In genomic region chr3:12579919-12580318, GRCh38 we compare ENCODE assay signal across 14 cellular contexts. TPM values are rescaled to one million over a fixed set of nuclear protein-coding genes. Genes with fewer than 3 reads are reported as not detected.
DNase-seq lines count a peak whose midpoint lies in the region; ATAC-seq and TF ChIP-seq lines count a peak whose summit lies in the region.
"Had no signal": no experiment of that assay in that cellular context is flagged by ENCODE, and none has a peak within 500 bp of the region (broad histone marks: within the 10 kb centered on the region; RNA-seq: fewer than 3 reads in every experiment).

No MANE protein-coding gene starts in this region.

- peaks cover 23 to 43% of the 10 kb centered on the region in 2 donors for H3K36me3 Mint-ChIP-seq in activated T-cell treated with anti-CD3 and anti-CD28 coated beads, Interleukin-2, amount 50 U/mL, for 72 hours (ENCODE audit: insufficient read depth in 2 of 2)
- H3K36me3 Mint-ChIP-seq in WTC11, result peaks cover 73% of the 10 kb centered on the region

- H3K9me3 Mint-ChIP-seq in activated T-cell treated with anti-CD3 and anti-CD28 coated beads, Interleukin-2, amount 50 U/mL, for 72 hours, result no peaks in the 10 kb centered on the region
- no peaks in the 10 kb centered on the region for H3K9me3 Mint-ChIP-seq in WTC11

- no peak for TF ChIP-seq CTCF in WTC11 (IDR thresholded peaks at IDR 0.05)
- no peak for TF ChIP-seq CTCF in gastrocnemius medialis (IDR thresholded peaks at IDR 0.05 in 4 of 5, conservative IDR thresholded peaks at IDR 0.05 in 1 of 5)
- TF ChIP-seq CTCF in mucosa of descending colon (IDR thresholded peaks at IDR 0.05), result no peak

- ATAC-seq in activated T-cell treated with anti-CD3 and anti-CD28 coated beads, Interleukin-2, amount 50 U/mL, for 72 hours (replicated peaks in 1 of 2), result no peak
- ATAC-seq in WTC11 (no peak), gastrocnemius medialis (no peak), mucosa of descending colon (no peak), HG03039 (IDR thresholded peaks at IDR 0.05; ENCODE audit: unreplicated experiment) (no peak)
- ATAC-seq: HCT116, sciatic nerve had no signal

- H3K4me1 Mint-ChIP-seq in activated T-cell treated with anti-CD3 and anti-CD28 coated beads, Interleukin-2, amount 50 U/mL, for 72 hours (ENCODE audit: low read depth), result no peaks in the 10 kb centered on the region
- 0 out of 2 replicates have a peak, but pooled peaks cover 3% of the 10 kb centered on the region for H3K4me1 Mint-ChIP-seq in WTC11

- H3K4me3 ChIP-seq in gastrocnemius medialis (no peak overlapping the region), mucosa of descending colon (no peak overlapping the region)
- H3K4me3 ChIP-seq: SK-N-MC had no signal

- no peak for DNase-seq in activated T-cell treated with anti-CD3 and anti-CD28 coated beads, Interleukin-2, amount 50 U/mL, for 72 hours
- DNase-seq in activated T-cell treated with anti-CD3 and anti-CD28 coated beads for 4 hours (no peak), WTC11 (ENCODE audit: low spot score) (no peak), fibroblast of peridontal ligament (ENCODE audit: extremely low read depth) (peak; percentile 19), gastrocnemius medialis (no peak), cerebellar nuclear complex (lab: John Stamatoyannopoulos, UW) (no peak), mucosa of descending colon (no peak)
- DNase-seq: mammary epithelial cell, MV-4-11 had no signal

- H3K27me3 ChIP-seq in gastrocnemius medialis, result no peaks in the 10 kb centered on the region

- H3K36me3 ChIP-seq in gastrocnemius medialis, result peaks cover 0 to 68% of the 10 kb centered on the region in 2 donors
- peaks cover 12% of the 10 kb centered on the region for H3K36me3 ChIP-seq in mucosa of descending colon (ENCODE audit: low read depth)

- H3K27ac Mint-ChIP-seq in activated T-cell treated with anti-CD3 and anti-CD28 coated beads, Interleukin-2, amount 50 U/mL, for 72 hours, result peak overlapping the region; percentile 29
- H3K27ac Mint-ChIP-seq in WTC11, result peak overlapping the region; percentile 42; the same call in 1 of the 2 replicates

- no peak overlapping the region for H3K4me3 Mint-ChIP-seq in activated T-cell treated with anti-CD3 and anti-CD28 coated beads, Interleukin-2, amount 50 U/mL, for 72 hours
- no peak overlapping the region for H3K4me3 Mint-ChIP-seq in WTC11

- peak overlapping the region in 3 of 4 donors; percentile 31 to 54 (median 48) for H3K27ac ChIP-seq in gastrocnemius medialis
- H3K27ac ChIP-seq: SK-N-MC had no signal

- CTCF ChIA-PET in WTC11 (lab: Charles Lee), result interaction anchor here (0.6 kb wide), 1 partner anchor 140 kb away, joined by 3 read pairs; no protein-coding TSS in a partner anchor

- H3K27me3 Mint-ChIP-seq in activated T-cell treated with anti-CD3 and anti-CD28 coated beads, Interleukin-2, amount 50 U/mL, for 72 hours (ENCODE audit: low read depth), result no peaks in the 10 kb centered on the region
- H3K27me3 Mint-ChIP-seq in WTC11 (ENCODE audit: low read depth), result no peaks in the 10 kb centered on the region

- intact Hi-C loops in gastrocnemius medialis (cut with DNase I; ENCODE audit: low total_unique reads), result loop anchor here (10.0 kb wide), 1 partner anchor 255 kb away; no protein-coding TSS in a partner anchor
- intact Hi-C loops in mucosa of descending colon (cut with DNase I, micrococcal nuclease), result no loop called here

- POLR2A ChIA-PET in WTC11 (lab: Charles Lee), result no interaction called here

- no peak for TF ChIP-seq POLR2A in gastrocnemius medialis (IDR thresholded peaks at IDR 0.05)

- H3K9me3 ChIP-seq in gastrocnemius medialis (no peaks in the 10 kb centered on the region), mucosa of descending colon (no peaks in the 10 kb centered on the region)

- H3K4me1 ChIP-seq in gastrocnemius medialis (no peaks in the 10 kb centered on the region), mucosa of descending colon (ENCODE audit: low read depth) (no peaks in the 10 kb centered on the region)

- in situ Hi-C loops in gastrocnemius medialis (cut with MboI; ENCODE audit: low sequenced_read_pairs in 4 of 4), result no loop called here

TF ChIP-seq in WTC11, 78 proteins besides CTCF, POLR2A, EP300 and RAD21:
- TF ChIP-seq, protein P1, sequence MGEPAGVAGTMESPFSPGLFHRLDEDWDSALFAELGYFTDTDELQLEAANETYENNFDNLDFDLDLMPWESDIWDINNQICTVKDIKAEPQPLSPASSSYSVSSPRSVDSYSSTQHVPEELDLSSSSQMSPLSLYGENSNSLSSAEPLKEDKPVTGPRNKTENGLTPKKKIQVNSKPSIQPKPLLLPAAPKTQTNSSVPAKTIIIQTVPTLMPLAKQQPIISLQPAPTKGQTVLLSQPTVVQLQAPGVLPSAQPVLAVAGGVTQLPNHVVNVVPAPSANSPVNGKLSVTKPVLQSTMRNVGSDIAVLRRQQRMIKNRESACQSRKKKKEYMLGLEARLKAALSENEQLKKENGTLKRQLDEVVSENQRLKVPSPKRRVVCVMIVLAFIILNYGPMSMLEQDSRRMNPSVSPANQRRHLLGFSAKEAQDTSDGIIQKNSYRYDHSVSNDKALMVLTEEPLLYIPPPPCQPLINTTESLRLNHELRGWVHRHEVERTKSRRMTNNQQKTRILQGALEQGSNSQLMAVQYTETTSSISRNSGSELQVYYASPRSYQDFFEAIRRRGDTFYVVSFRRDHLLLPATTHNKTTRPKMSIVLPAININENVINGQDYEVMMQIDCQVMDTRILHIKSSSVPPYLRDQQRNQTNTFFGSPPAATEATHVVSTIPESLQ (CRISPR knock-in tag; IDR thresholded peaks at IDR 0.05), result no peak
- TF ChIP-seq JUN (CRISPR knock-in tag; IDR thresholded peaks at IDR 0.05) (no peak), CBFB (CRISPR knock-in tag; IDR thresholded peaks at IDR 0.05; ENCODE audit: low read depth) (no peak), SMAD3 (CRISPR knock-in tag; IDR thresholded peaks at IDR 0.05; ENCODE audit: borderline replicate concordance) (no peak), E2F1 (CRISPR knock-in tag; IDR thresholded peaks at IDR 0.05) (no peak), ATF3 (CRISPR knock-in tag; conservative IDR thresholded peaks at IDR 0.05) (no peak), ZNF396 (CRISPR knock-in tag; IDR thresholded peaks at IDR 0.05; ENCODE audit: borderline replicate concordance) (no peak), SMAD4 (CRISPR knock-in tag; IDR thresholded peaks at IDR 0.05) (no peak), NR2C2 (CRISPR knock-in tag; IDR thresholded peaks at IDR 0.05) (no peak), FOXK1 (CRISPR knock-in tag; IDR thresholded peaks at IDR 0.05) (no peak)
- TF ChIP-seq, protein P2, sequence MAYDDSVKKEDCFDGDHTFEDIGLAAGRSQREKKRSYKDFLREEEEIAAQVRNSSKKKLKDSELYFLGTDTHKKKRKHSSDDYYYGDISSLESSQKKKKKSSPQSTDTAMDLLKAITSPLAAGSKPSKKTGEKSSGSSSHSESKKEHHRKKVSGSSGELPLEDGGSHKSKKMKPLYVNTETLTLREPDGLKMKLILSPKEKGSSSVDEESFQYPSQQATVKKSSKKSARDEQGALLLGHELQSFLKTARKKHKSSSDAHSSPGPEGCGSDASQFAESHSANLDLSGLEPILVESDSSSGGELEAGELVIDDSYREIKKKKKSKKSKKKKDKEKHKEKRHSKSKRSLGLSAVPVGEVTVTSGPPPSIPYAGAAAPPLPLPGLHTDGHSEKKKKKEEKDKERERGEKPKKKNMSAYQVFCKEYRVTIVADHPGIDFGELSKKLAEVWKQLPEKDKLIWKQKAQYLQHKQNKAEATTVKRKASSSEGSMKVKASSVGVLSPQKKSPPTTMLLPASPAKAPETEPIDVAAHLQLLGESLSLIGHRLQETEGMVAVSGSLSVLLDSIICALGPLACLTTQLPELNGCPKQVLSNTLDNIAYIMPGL (CRISPR knock-in tag; IDR thresholded peaks at IDR 0.05), result no peak
- TF ChIP-seq, protein P3, sequence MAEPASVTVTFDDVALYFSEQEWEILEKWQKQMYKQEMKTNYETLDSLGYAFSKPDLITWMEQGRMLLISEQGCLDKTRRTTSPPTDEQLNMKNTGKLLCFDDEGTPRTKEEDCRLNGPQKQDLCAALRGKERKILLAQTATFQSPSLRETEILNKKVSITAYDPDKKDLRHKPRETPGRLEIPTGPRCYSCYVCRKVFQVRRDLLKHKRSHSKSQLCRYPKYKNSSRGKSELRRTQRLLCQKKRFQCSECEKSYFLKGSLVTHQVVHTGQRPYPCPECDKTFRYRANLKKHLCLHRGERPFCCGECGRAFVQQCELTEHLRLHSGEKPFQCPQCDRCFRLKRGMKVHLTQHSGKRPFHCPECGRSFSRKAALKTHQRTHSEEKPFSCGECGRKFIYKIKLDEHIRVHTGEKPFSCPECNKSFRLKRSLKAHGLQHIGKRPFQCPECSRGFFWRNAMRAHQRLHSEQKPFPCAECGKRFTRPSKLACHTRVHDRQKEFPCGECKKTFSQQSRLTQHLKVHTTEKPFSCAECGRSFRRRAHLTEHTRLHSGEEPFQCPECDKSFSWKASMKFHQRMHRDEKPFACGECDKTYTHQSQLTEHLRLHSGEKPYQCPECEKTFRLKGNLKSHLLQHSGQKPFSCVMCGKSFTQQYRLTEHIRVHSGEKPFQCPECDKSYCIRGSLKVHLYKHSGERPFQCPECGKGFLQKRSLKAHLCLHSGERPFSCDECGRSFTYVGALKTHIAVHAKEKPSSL (CRISPR knock-in tag; conservative IDR thresholded peaks at IDR 0.05), result no peak

RNA-seq across cellular contexts. Expression of gene MKRN2, which starts 23.0 kb away (rescaled TPM):
- total RNA-seq in activated T-cell treated with anti-CD3 and anti-CD28 coated beads, Interleukin-2, amount 50 U/mL, for 72 hours, result 10 to 100 TPM; 31.2 to 32.4 TPM
- 18.2 to 20.6 TPM (median 19.6 TPM) in 3 replicates for total RNA-seq in WTC11 (2021)
- 10 to 100 TPM; 14.8 to 29.9 (median 25.1) TPM for total RNA-seq in gastrocnemius medialis
- total RNA-seq in mucosa of descending colon, result 10 to 100 TPM; 19.5 to 23.8 (median 20.2) TPM

RNA-seq across cellular contexts. Expression of gene MKRN2OS, which starts 34.6 kb away (rescaled TPM):
- total RNA-seq in activated T-cell treated with anti-CD3 and anti-CD28 coated beads, Interleukin-2, amount 50 U/mL, for 72 hours, result not detected
- total RNA-seq in WTC11 (2021) (0.48 to 0.87 TPM in 2 of 3 replicates, not detected in the other), gastrocnemius medialis (under 1 TPM in 1 of 4 donors, not detected in 3; 0.95 TPM), mucosa of descending colon (1 to 10 TPM; 2.2 to 8.2 (median 5.3) TPM)
- total RNA-seq: frontal cortex, sciatic nerve had no signal
